Comparison of ENCODE assay signal across 5 cellular contexts in genomic region chr10:25738776-25739175, GRCh38.
"Had no signal": no experiment of that assay in that cellular context is flagged by ENCODE, and none has a peak within 500 bp of the region (broad histone marks: within the 10 kb centered on the region; RNA-seq: fewer than 3 reads in every experiment).

No MANE protein-coding gene starts in this region.

- H3K4me3 ChIP-seq: GM23338, K562 had no signal

- ATAC-seq: GM23338, K562 had no signal

- DNase-seq: H9, HCEC 1CT, IMR-90 had no signal
